Comparison of ENCODE assay signal across 8 cellular contexts in the genomic region with DNA sequence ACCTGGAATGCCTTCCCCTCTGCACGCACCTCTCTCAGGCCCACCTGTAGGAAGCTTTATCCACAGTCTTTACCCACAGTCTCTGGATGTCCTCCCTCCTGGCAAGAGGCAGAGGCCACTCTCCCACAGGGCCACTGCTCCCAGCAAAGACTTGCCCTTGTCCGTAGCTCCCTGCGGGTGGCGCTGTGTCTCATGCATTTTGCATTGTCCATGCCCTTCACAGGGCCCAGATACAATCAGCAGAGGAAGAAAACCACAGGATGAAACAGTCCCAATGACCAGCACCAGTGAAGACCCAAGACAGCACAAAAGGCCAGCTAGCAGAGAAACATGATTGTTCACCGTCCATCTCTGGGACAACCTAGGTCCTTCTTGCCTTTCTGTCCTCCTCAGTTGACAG. TPM values are rescaled to one million over a fixed set of nuclear protein-coding genes. Genes with fewer than 3 reads are reported as not detected.
A peak's percentile ranks its signal among the peaks of the same experiment; 100 is the strongest.
DNase-seq lines count a peak whose midpoint lies in the region; ATAC-seq, FAIRE-seq and TF ChIP-seq lines count a peak whose summit lies in the region.

No MANE protein-coding gene starts in this region.

- peaks cover 4% of the 10 kb centered on the region for H3K36me3 Mint-ChIP-seq in activated T-helper 17 cell treated with anti-CD3 and anti-CD28 coated beads, Interleukin-2, amount 50 U/mL, for 72 hours (ENCODE audit: low read depth)

- H3K36me3 ChIP-seq in HepG2 (replicated peaks in 1 of 2; ENCODE audit: control insufficient read depth in 1 of 2, insufficient read depth in 2 of 2, low read length in 2 of 2) = no peaks in the 10 kb centered on the region

- intact Hi-C loops in HepG2 (cut with micrococcal nuclease; ENCODE audit: unreplicated experiment) = no loop called here

- H3K4me1 Mint-ChIP-seq in activated T-helper 17 cell treated with anti-CD3 and anti-CD28 coated beads, Interleukin-2, amount 50 U/mL, for 72 hours = peaks cover 5% of the 10 kb centered on the region

- no peaks in the 10 kb centered on the region for H3K4me1 ChIP-seq in HepG2 (ENCODE audit: insufficient read depth, low read length)

- TF ChIP-seq RAD21 in HepG2 (CRISPR knock-in tag; IDR thresholded peaks at IDR 0.05) = no peak; the same call in 1 of the 2 replicates

- no peak overlapping the region for H2AFZ ChIP-seq in HepG2 (ENCODE audit: low read length)

- no peaks in the 10 kb centered on the region for H3K9me3 Mint-ChIP-seq in activated T-helper 17 cell treated with anti-CD3 and anti-CD28 coated beads, Interleukin-2, amount 50 U/mL, for 72 hours

- H3K79me2 ChIP-seq in HepG2 (ENCODE audit: insufficient read depth, low read length) = no peaks in the 10 kb centered on the region

- TF ChIP-seq CTCF in HepG2 (CRISPR knock-in tag; IDR thresholded peaks at IDR 0.05) = peak; percentile 58

- ATAC-seq in activated T-helper 17 cell treated with anti-CD3 and anti-CD28 coated beads, Interleukin-2, amount 50 U/mL, for 72 hours (replicated peaks) = peak; percentile 33
- peak; percentile 60 for ATAC-seq in HepG2

- no peak overlapping the region for H3K9ac ChIP-seq in HepG2 (ENCODE audit: insufficient read depth, low read depth, low read length)

- FAIRE-seq in HepG2 (lab: Jason Lieb, UNC) = no peak

- TF ChIP-seq EP300 in HepG2 (IDR thresholded peaks at IDR 0.05; ENCODE audit: low read depth in 2 of 2, low read length in 2 of 2) = no peak
- no peak for TF ChIP-seq EP300 in HepG2 (CRISPR knock-in tag; IDR thresholded peaks at IDR 0.05; ENCODE audit: borderline replicate concordance)

- H3K27me3 Mint-ChIP-seq in activated T-helper 17 cell treated with anti-CD3 and anti-CD28 coated beads, Interleukin-2, amount 50 U/mL, for 72 hours = no peaks in the 10 kb centered on the region

- no peak overlapping the region for H3K4me2 ChIP-seq in HepG2 (ENCODE audit: low read depth, low read length)

- WGBS in HepG2 (ENCODE audit: low lambda C conversion rate) = 21% methylated on average over 5 of the region's 5 CpGs

- H3K9me3 ChIP-seq in HepG2 (ENCODE audit: low read length) = no peaks in the 10 kb centered on the region

- peak overlapping the region; percentile 87 for H3K4me3 Mint-ChIP-seq in activated T-helper 17 cell treated with anti-CD3 and anti-CD28 coated beads, Interleukin-2, amount 50 U/mL, for 72 hours

- POLR2A ChIA-PET in HepG2 (lab: Yijun Ruan, JAX) = no interaction called here

- H4K20me1 ChIP-seq in HepG2 (ENCODE audit: insufficient read depth, low read length) = no peaks in the 10 kb centered on the region

- H3K27me3 ChIP-seq in HepG2 (ENCODE audit: control insufficient read depth in 1 of 2, insufficient read depth in 2 of 2, low read length in 2 of 2) = peaks cover 14 to 85% of the 10 kb centered on the region in 2 experiments

- no peak overlapping the region for H3K4me3 ChIP-seq in HepG2 (replicated peaks in 1 of 3; ENCODE audit: insufficient read depth in 1 of 3, low read depth in 2 of 3, low read length in 3 of 3)

- in situ Hi-C loops in HepG2 (cut with HindIII; ENCODE audit: extremely low pct_ligation_motif_present, low pct_unique_long_range_greater_than_20kb) = no loop called here

- no peak for TF ChIP-seq POLR2A in HepG2 (IDR thresholded peaks at IDR 0.05; ENCODE audit: insufficient read depth in 1 of 2, low read depth in 2 of 2, low read length in 2 of 2)

- CTCF ChIA-PET in HepG2 (lab: Yijun Ruan, JAX; ENCODE audit: low intra/inter-chr PET ratio, low total read pairs) = no interaction called here

- peak; percentile 29 for DNase-seq in DMS53 treated with DMSO at 0.1 percent for 48 hours (lab: John Stamatoyannopoulos, UW; ENCODE audit: unreplicated experiment)
- DNase-seq in HK-2 (ENCODE audit: unreplicated experiment) = peak; percentile 18
- DNase-seq in HepG2 (ENCODE audit: low spot score) = peak; percentile 12
- no peak for DNase-seq in activated CD8-positive, alpha-beta memory T cell treated with anti-CD3 and anti-CD28 coated beads for 24 hours
- no peak for DNase-seq in RKO (ENCODE audit: low spot score)
- DNase-seq in NCI-H187 (lab: John Stamatoyannopoulos, UW) = no peak
- no peak for DNase-seq in HCEC 1CT

- H3K27ac ChIP-seq in HepG2 (ENCODE audit: extremely low read length, insufficient read depth, low read length) = no peak overlapping the region

- H3K27ac Mint-ChIP-seq in activated T-helper 17 cell treated with anti-CD3 and anti-CD28 coated beads, Interleukin-2, amount 50 U/mL, for 72 hours = no peak overlapping the region

- no TSS peak for BruUV-seq in HepG2 (replicated peaks; lab: Mats Ljungman, UMichigan)

TF ChIP-seq in HepG2, 621 proteins besides CTCF, POLR2A, EP300 and RAD21:
- TF ChIP-seq ZC3H13 (CRISPR knock-in tag; IDR thresholded peaks at IDR 0.05) = no peak
- TF ChIP-seq ZNF468 (CRISPR knock-in tag; IDR thresholded peaks at IDR 0.05) = no peak
- TF ChIP-seq STAG1 (CRISPR knock-in tag; IDR thresholded peaks at IDR 0.05) = peak; percentile 49
- TF ChIP-seq, protein P1, sequence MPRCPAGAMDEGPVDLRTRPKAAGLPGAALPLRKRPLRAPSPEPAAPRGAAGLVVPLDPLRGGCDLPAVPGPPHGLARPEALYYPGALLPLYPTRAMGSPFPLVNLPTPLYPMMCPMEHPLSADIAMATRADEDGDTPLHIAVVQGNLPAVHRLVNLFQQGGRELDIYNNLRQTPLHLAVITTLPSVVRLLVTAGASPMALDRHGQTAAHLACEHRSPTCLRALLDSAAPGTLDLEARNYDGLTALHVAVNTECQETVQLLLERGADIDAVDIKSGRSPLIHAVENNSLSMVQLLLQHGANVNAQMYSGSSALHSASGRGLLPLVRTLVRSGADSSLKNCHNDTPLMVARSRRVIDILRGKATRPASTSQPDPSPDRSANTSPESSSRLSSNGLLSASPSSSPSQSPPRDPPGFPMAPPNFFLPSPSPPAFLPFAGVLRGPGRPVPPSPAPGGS (CRISPR knock-in tag; IDR thresholded peaks at IDR 0.05) = no peak
- TF ChIP-seq BRCA1 (CRISPR knock-in tag; IDR thresholded peaks at IDR 0.05) = no peak

RNA-seq across cellular contexts. Expression of a gene that starts 2.1 kb away (rescaled TPM):
- total RNA-seq in activated T-helper 17 cell treated with anti-CD3 and anti-CD28 coated beads, Interleukin-2, amount 50 U/mL, for 72 hours = 10 to 100 TPM in 1 of 2 donors, 1 to 10 TPM in 1; 7.0 to 12.8 TPM
- not detected in 2 replicates for total RNA-seq in HepG2 (2016; rRNA removed; fragmentation: Illumina TruSeq; extraction: Trizol)
- not detected in 2 replicates for total RNA-seq in HepG2 (2016; cell fraction: cytosol; rRNA removed; fragmentation: Illumina TruSeq; extraction: Trizol; ENCODE audit: low read depth)
- not detected in 2 replicates for total RNA-seq in HepG2 (2016; cell fraction: insoluble cytoplasmic fraction; rRNA removed; fragmentation: Illumina TruSeq; extraction: Trizol)
- total RNA-seq in HepG2 (2016; cell fraction: membrane; rRNA removed; fragmentation: Illumina TruSeq; extraction: Trizol) = not detected in 2 replicates
- not detected in 2 replicates for total RNA-seq in HepG2 (2016; cell fraction: nucleus; rRNA removed; fragmentation: Illumina TruSeq; extraction: Trizol)
- not detected in 2 replicates for polyA plus RNA-seq in HepG2 (2011; rRNA removed)
- polyA plus RNA-seq in HepG2 (2011; cell fraction: cytosol; rRNA removed) = not detected in 2 replicates
- not detected in 2 replicates for polyA plus RNA-seq in HepG2 (2011; cell fraction: nucleus; rRNA removed)
- not detected in 2 replicates for polyA plus RNA-seq in HepG2 (2012)
- not detected in 2 replicates for polyA plus RNA-seq in HepG2 (2016; cell fraction: cytosol; fragmentation: Illumina TruSeq; extraction: Trizol; ENCODE audit: low read depth)
- polyA plus RNA-seq in HepG2 (2016; cell fraction: insoluble cytoplasmic fraction; fragmentation: Illumina TruSeq; extraction: Trizol; ENCODE audit: low read depth) = not detected in 2 replicates
- polyA plus RNA-seq in HepG2 (2016; cell fraction: membrane; fragmentation: Illumina TruSeq; extraction: Trizol; ENCODE audit: low read depth) = not detected in 2 replicates
- polyA plus RNA-seq in HepG2 (2016; cell fraction: nucleus; fragmentation: Illumina TruSeq; extraction: Trizol; ENCODE audit: insufficient read depth, low read depth) = not detected in 2 replicates
- not detected in 2 replicates for polyA minus RNA-seq in HepG2 (2011; rRNA and poly(A)+ RNA removed; ENCODE audit: low replicate concordance)
- not detected in 2 replicates for polyA minus RNA-seq in HepG2 (2011; cell fraction: cytosol; rRNA and poly(A)+ RNA removed)
- polyA minus RNA-seq in HepG2 (2011; cell fraction: nucleus; rRNA and poly(A)+ RNA removed) = not detected in 2 replicates

Comparison
In these comparisons a context has a peak if more than half of its experiments do, and no peak if none do; other contexts are left out.
1. DNase-seq: peak in DMS53 treated with DMSO at 0.1 percent for 48 hours (single experiment), HK-2 (single experiment) and HepG2 (single experiment); none in activated CD8-positive, alpha-beta memory T cell treated with anti-CD3 and anti-CD28 coated beads for 24 hours (single experiment), RKO (single experiment), NCI-H187 (0 of 2) and HCEC 1CT (single experiment).
2. RNA of a gene that starts 2.1 kb away (total RNA-seq): 7.0 to 12.8 TPM in activated T-helper 17 cell treated with anti-CD3 and anti-CD28 coated beads, Interleukin-2, amount 50 U/mL, for 72 hours; not detected in HepG2; every median in the first group is over 4 times any median in the second.